ENCODE assay signal across 8 cellular contexts in genomic region chr6:41786451-41787218, GRCh38. TPM values are rescaled to one million over a fixed set of nuclear protein-coding genes. Genes with fewer than 3 reads are reported as not detected.
DNase-seq lines count a peak whose midpoint lies in the region; ATAC-seq and TF ChIP-seq lines count a peak whose summit lies in the region.

No MANE protein-coding gene starts in this region.

- peak overlapping the region; percentile 68 for H3K4me3 ChIP-seq in right cardiac atrium (ENCODE audit: low read length)
- H3K4me3 ChIP-seq in rectal smooth muscle tissue (ENCODE audit: low read length) = peak overlapping the region; percentile 97
- H3K4me3 ChIP-seq in uterus = peak overlapping the region; percentile 82

- H3K9ac ChIP-seq in rectal smooth muscle tissue (ENCODE audit: low read length) = peak overlapping the region; percentile 98

- peak; percentile 67 for TF ChIP-seq CTCF in GM12872 (IDR thresholded peaks at IDR 0.05; ENCODE audit: insufficient read depth, low read depth, low read length)
- TF ChIP-seq CTCF in uterus (IDR thresholded peaks at IDR 0.05) = peak; percentile 52 to 95 (median 93)

- no peaks in the 10 kb centered on the region for H3K27me3 ChIP-seq in right cardiac atrium (ENCODE audit: control insufficient read depth, insufficient read depth)
- no peaks in the 10 kb centered on the region for H3K27me3 ChIP-seq in rectal smooth muscle tissue (ENCODE audit: control insufficient read depth, insufficient read depth, low read length)
- H3K27me3 ChIP-seq in uterus = no peaks in the 10 kb centered on the region

- DNase-seq in NCI-H1092 treated with DMSO at 0.1 percent for 48 hours (lab: John Stamatoyannopoulos, UW) (peak; percentile 49), T-helper 2 cell (peak; percentile 76 to 86 (median 78)), right cardiac atrium (peak; percentile 91 to 97 (median 96)), uterus (peak; percentile 83 to 92)

- TF ChIP-seq POLR2A in uterus (IDR thresholded peaks at IDR 0.05) = peak in 1 of 2 donors; percentile 37

- ATAC-seq in HG02571 (IDR thresholded peaks at IDR 0.05; ENCODE audit: unreplicated experiment) (peak; percentile 52), right cardiac atrium (peak; percentile 93 to 94)

- H3K9me3 ChIP-seq in right cardiac atrium (ENCODE audit: control insufficient read depth, low read length) (no peaks in the 10 kb centered on the region), uterus (no peaks in the 10 kb centered on the region)

- H3K4me1 ChIP-seq in right cardiac atrium (ENCODE audit: control insufficient read depth, insufficient read depth, low read length) = no peaks in the 10 kb centered on the region
- peaks cover 2% of the 10 kb centered on the region for H3K4me1 ChIP-seq in rectal smooth muscle tissue (ENCODE audit: control insufficient read depth, insufficient read depth, low read length)
- H3K4me1 ChIP-seq in uterus = peaks cover 0 to 12% of the 10 kb centered on the region in 2 donors

- H3K36me3 ChIP-seq in rectal smooth muscle tissue (ENCODE audit: control insufficient read depth, insufficient read depth, low read length) (peaks cover 16% of the 10 kb centered on the region), uterus (no peaks in the 10 kb centered on the region)

- under 1% methylated on average over 58 of the region's 58 CpGs for WGBS in right cardiac atrium

- intact Hi-C loops in right cardiac atrium (cut with DNase I) (loop anchor here (2.0 to 10.0 kb wide), 3 partner anchors 138 to 258 kb away; partner anchors contain the start of genes BYSL (in 1 of the 4) and MED20 (in 1 of the 4)), uterus (cut with DNase I; ENCODE audit: low total_unique reads) (loop anchor here (5.0 to 10.0 kb wide), 2 partner anchors 138 to 261 kb away; partner anchors contain the start of genes BYSL and MED20)

- H3K27ac ChIP-seq in angular gyrus (ENCODE audit: low read depth, low read length) (peak overlapping the region; percentile 94), right cardiac atrium (ENCODE audit: low read length) (peak overlapping the region; percentile 94), rectal smooth muscle tissue (ENCODE audit: low read depth, low read length) (peak overlapping the region; percentile 98), uterus (peak overlapping the region; percentile 84 to 97)

RNA-seq across cellular contexts. Expression of gene TOMM6, which starts 0.9 kb away (rescaled TPM):
- total RNA-seq in right cardiac atrium = 100 to 1,000 TPM; 123 to 162 (median 140) TPM
- polyA plus RNA-seq in right cardiac atrium = 228 TPM
- total RNA-seq in uterus = 100 to 1,000 TPM in 2 of 4 donors, 10 to 100 TPM in 2; 53.1 to 164 (median 96.0) TPM

RNA-seq across cellular contexts. Expression of gene PRICKLE4, which starts 6.1 kb away (rescaled TPM):
- total RNA-seq in right cardiac atrium (1 to 10 TPM; 2.2 to 4.0 (median 3.2) TPM), uterus (10 to 100 TPM; 10.4 to 17.9 (median 14.3) TPM)
- 1.7 TPM for polyA plus RNA-seq in right cardiac atrium

RNA-seq across cellular contexts. Expression of gene FRS3, which starts 6.9 kb away (rescaled TPM):
- 1 to 10 TPM; 3.7 to 6.9 (median 4.8) TPM for total RNA-seq in right cardiac atrium
- polyA plus RNA-seq in right cardiac atrium = 5.5 TPM
- total RNA-seq in uterus = 1 to 10 TPM in 3 of 4 donors, under 1 TPM in 1; 0.26 to 8.9 (median 2.2) TPM

RNA-seq across cellular contexts. Expression of gene PGC, which starts 39.4 kb away (rescaled TPM):
- under 1 TPM in 1 of 4 donors, not detected in 3; 0.42 TPM for total RNA-seq in right cardiac atrium
- 1.00 TPM for polyA plus RNA-seq in right cardiac atrium
- 1 to 10 TPM in 1 of 4 donors, under 1 TPM in 1, not detected in 2; 0.91 to 2.1 TPM for total RNA-seq in uterus

RNA-seq across cellular contexts. Expression of gene TFEB, which starts 51.2 kb away (rescaled TPM):
- total RNA-seq in right cardiac atrium (10 to 100 TPM; 31.6 to 51.1 (median 46.2) TPM), uterus (10 to 100 TPM in 3 of 4 donors, 1 to 10 TPM in 1; 8.8 to 31.7 (median 17.0) TPM)
- 33.4 TPM for polyA plus RNA-seq in right cardiac atrium

Comparison
In these comparisons a context has a peak if more than half of its experiments do, and no peak if none do; other contexts are left out.
1. Peak in every context shown above with its lines: DNase-seq, ATAC-seq, H3K4me3 ChIP-seq and H3K27ac ChIP-seq.